In the genomic region with DNA sequence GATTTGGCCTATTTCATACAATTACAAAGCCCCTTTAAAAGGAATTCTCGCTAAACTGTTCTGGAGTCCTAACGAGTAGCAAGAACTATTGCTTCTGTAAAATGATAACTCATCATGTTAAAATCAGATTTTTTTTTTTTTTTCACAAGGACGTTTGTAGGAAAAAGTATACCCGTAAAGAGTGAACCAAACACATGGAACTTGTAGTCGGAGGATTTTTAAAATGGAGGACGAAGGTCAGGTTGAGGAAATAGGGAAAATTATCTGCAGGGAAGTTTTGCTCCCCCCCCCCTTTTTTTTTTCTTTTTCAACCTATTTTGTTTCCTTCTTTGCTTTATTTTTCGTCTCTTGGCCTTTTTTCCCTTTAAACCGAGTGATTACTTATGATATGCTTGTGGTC, we compare ENCODE assay signal across 8 cellular contexts. TPM values are rescaled to one million over a fixed set of nuclear protein-coding genes. Genes with fewer than 3 reads are reported as not detected.
DNase-seq lines count a peak whose midpoint lies in the region; ATAC-seq and TF ChIP-seq lines count a peak whose summit lies in the region.

No MANE protein-coding gene starts in this region.

- peak overlapping the region; percentile 93 for H3K27ac ChIP-seq in AG04450 (ENCODE audit: low read depth, low read length)
- H3K27ac ChIP-seq in gastrocnemius medialis = peak overlapping the region; percentile 87 to 94 (median 92)

- H3K4me3 ChIP-seq in AG04450 (ENCODE audit: low read depth, low read length) (peak overlapping the region; percentile 85), HAP-1 (peak overlapping the region; percentile 68), fibroblast of the aortic adventitia (ENCODE audit: low read depth, low read length) (peak overlapping the region; percentile 83), gastrocnemius medialis (peak overlapping the region; percentile 73 to 97 (median 94))

- H3K27me3 Mint-ChIP-seq in T-cell = no peaks in the 10 kb centered on the region

- POLR2A ChIA-PET in AG04450 (lab: Yijun Ruan, JAX) = interaction anchor here (1.6 kb wide), 1 partner anchor 149 kb away, joined by 5 read pairs; no protein-coding TSS in a partner anchor
- POLR2A ChIA-PET in T-cell (lab: Charles Lee) = no interaction called here

- peak overlapping the region; percentile 83 to 92 for H3K27ac Mint-ChIP-seq in T-cell

- peaks cover 28% of the 10 kb centered on the region for H3K36me3 Mint-ChIP-seq in T-cell

- in situ Hi-C loops in HAP-1 (cut with MboI; ENCODE audit: low sequenced_read_pairs) (no loop called here), gastrocnemius medialis (cut with MboI; ENCODE audit: low sequenced_read_pairs in 4 of 4) (no loop called here)

- no peak for TF ChIP-seq POLR2A in gastrocnemius medialis (IDR thresholded peaks at IDR 0.05)

- no peaks in the 10 kb centered on the region for H3K9me3 Mint-ChIP-seq in T-cell

- H3K4me1 ChIP-seq in HAP-1 = peaks cover 9% of the 10 kb centered on the region
- peaks cover 36 to 42% of the 10 kb centered on the region in 2 donors for H3K4me1 ChIP-seq in gastrocnemius medialis

- no peak for ATAC-seq in T-cell (replicated peaks in 1 of 4)
- ATAC-seq in gastrocnemius medialis = no peak
- ATAC-seq in HG03354 (IDR thresholded peaks at IDR 0.05; ENCODE audit: poor library complexity, severe bottlenecking, unreplicated experiment) = no peak

- H3K9me3 ChIP-seq in AG04450 (ENCODE audit: control insufficient read depth, insufficient read depth, low read length) = no peaks in the 10 kb centered on the region
- no peaks in the 10 kb centered on the region for H3K9me3 ChIP-seq in HAP-1
- H3K9me3 ChIP-seq in gastrocnemius medialis = no peaks in the 10 kb centered on the region

- peaks cover 44 to 55% (median 48%) of the 10 kb centered on the region in 3 donors for H3K4me1 Mint-ChIP-seq in T-cell

- CTCF ChIA-PET in AG04450 (lab: Charles Lee) = interaction anchor here (1.1 kb wide), 1 partner anchor 170 kb away, joined by 15 read pairs; no protein-coding TSS in a partner anchor
- CTCF ChIA-PET in T-cell (lab: Charles Lee) = no interaction called here

- peak overlapping the region; percentile 86 to 96 (median 91) for H3K4me3 Mint-ChIP-seq in T-cell

- H3K27me3 ChIP-seq in AG04450 (ENCODE audit: control insufficient read depth, insufficient read depth, low read length) (no peaks in the 10 kb centered on the region), HAP-1 (ENCODE audit: low read depth) (no peaks in the 10 kb centered on the region), gastrocnemius medialis (no peaks in the 10 kb centered on the region)

- intact Hi-C loops in gastrocnemius medialis (cut with DNase I; ENCODE audit: low total_unique reads) = loop anchor here (10.0 kb wide), 1 partner anchor 107 kb away; no protein-coding TSS in a partner anchor

- H3K36me3 ChIP-seq in HAP-1 (replicated peaks) = peaks cover 20% of the 10 kb centered on the region
- H3K36me3 ChIP-seq in gastrocnemius medialis = no peaks in the 10 kb centered on the region

- TF ChIP-seq CTCF in AG04450 (IDR thresholded peaks at IDR 0.05; ENCODE audit: low read depth, low read length) (no peak), fibroblast of the aortic adventitia (IDR thresholded peaks at IDR 0.05; ENCODE audit: insufficient read depth, low read length) (no peak), gastrocnemius medialis (IDR thresholded peaks at IDR 0.05 in 4 of 5, conservative IDR thresholded peaks at IDR 0.05 in 1 of 5) (no peak)

- DNase-seq in AG04450 (ENCODE audit: low read depth, low spot score) (no peak), HAP-1 (ENCODE audit: low spot score in 2 of 2) (no peak), T-cell (no peak), fibroblast of the aortic adventitia (ENCODE audit: low read depth) (peak; percentile 39), gastrocnemius medialis (no peak), GM19240 (ENCODE audit: insufficient read length, low spot score) (no peak), retina (no peak)

RNA-seq across cellular contexts. Expression of gene HSD17B12, which starts 1.0 kb away (rescaled TPM):
- 59.3 and 60.8 TPM in 2 replicates for polyA plus RNA-seq in AG04450 (2011; rRNA removed)
- 34.4 and 36.4 TPM in 2 replicates for polyA minus RNA-seq in AG04450 (2011; rRNA and poly(A)+ RNA removed)
- 10 to 100 TPM; 17.9 to 25.6 (median 23.8) TPM for total RNA-seq in T-cell
- total RNA-seq in fibroblast of the aortic adventitia (ENCODE audit: low replicate concordance) = 76.5 and 92.9 TPM in 2 replicates
- total RNA-seq in gastrocnemius medialis = 10 to 100 TPM; 20.5 to 41.1 (median 28.6) TPM
